8 cellular contexts compared by ENCODE assay signal in the genomic region with DNA sequence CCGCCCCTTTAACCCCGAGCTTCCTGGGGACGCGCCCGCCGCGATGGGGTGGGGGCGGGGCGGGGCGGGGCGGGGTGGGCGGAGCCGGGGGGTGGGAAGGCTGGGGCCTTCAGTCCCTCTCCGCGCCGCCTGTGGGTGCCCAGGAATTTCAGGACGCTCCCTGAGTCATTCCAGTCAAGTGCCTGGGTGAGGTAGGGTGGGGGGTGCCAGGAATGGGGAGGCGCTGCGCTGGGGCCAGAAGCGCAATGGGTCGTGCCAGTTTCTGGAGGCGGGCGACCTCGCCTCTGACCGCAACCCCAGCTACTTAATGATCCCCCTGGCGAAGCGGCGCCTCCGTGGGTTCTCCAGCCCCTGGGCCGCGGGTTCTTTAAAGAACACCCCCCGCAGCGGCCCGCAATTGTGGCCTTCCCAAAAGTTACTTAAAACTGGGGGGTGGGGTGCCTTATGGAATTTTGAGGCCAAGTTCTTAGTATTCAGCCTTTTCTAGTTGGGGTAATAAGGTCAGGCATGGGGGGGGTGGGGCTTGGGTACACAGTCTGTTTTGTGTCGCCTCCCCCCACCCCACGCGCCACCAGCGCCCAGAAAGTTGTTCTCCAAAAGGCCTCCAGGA. TPM values are rescaled to one million over a fixed set of nuclear protein-coding genes. Genes with fewer than 3 reads are reported as not detected.
DNase-seq lines count a peak whose midpoint lies in the region; ATAC-seq, FAIRE-seq and TF ChIP-seq lines count a peak whose summit lies in the region.

No MANE protein-coding gene starts in this region.

- H3K27ac ChIP-seq in PC-9 (peak overlapping the region; percentile 84), iPS-18a (ENCODE audit: low read length) (no peak overlapping the region), small intestine (ENCODE audit: low read depth in 1 of 2, low read length in 1 of 2) (peak overlapping the region; percentile 88 to 93)

- peak overlapping the region; percentile 81 for H3K4me3 Mint-ChIP-seq in Caco-2 (ENCODE audit: unreplicated experiment)

- POLR2A ChIA-PET in Caco-2 (lab: Charles Lee) (interaction anchor here (0.5 to 2.1 kb wide), 26 partner anchors 10 to 971 kb away, joined by 3 to 20 read pairs (median 5); no protein-coding TSS in a partner anchor), PC-9 (lab: Charles Lee; ENCODE audit: unreplicated experiment) (interaction anchor here (0.5 kb wide), 1 partner anchor 19 kb away, joined by 3 read pairs; no protein-coding TSS in a partner anchor)

- H3K9ac ChIP-seq in iPS-18a (ENCODE audit: low read length) = peak overlapping the region; percentile 50

- peak overlapping the region; percentile 91 for H3K27ac Mint-ChIP-seq in Caco-2 (ENCODE audit: unreplicated experiment)

- H3K4me1 Mint-ChIP-seq in Caco-2 (ENCODE audit: low read depth, unreplicated experiment) = peaks cover 33% of the 10 kb centered on the region

- peaks cover 52% of the 10 kb centered on the region for H3K79me2 ChIP-seq in PC-9 (ENCODE audit: low read depth)

- H3K4me1 ChIP-seq in Caco-2 = peaks cover 46% of the 10 kb centered on the region
- H3K4me1 ChIP-seq in PC-9 (replicated peaks; ENCODE audit: insufficient read depth) = peaks cover 35% of the 10 kb centered on the region
- H3K4me1 ChIP-seq in iPS-18a (ENCODE audit: control insufficient read depth, low read depth, low read length) = peaks cover 37% of the 10 kb centered on the region
- peaks cover 11% of the 10 kb centered on the region in 2 donors for H3K4me1 ChIP-seq in small intestine (ENCODE audit: control insufficient read depth in 2 of 2, insufficient read depth in 1 of 2, low read depth in 1 of 2, low read length in 1 of 2)

- ATAC-seq in GM18520 (IDR thresholded peaks at IDR 0.05; ENCODE audit: unreplicated experiment) (no peak), GM19324 (IDR thresholded peaks at IDR 0.05; ENCODE audit: low FRiP score, unreplicated experiment) (no peak)

- H3K36me3 ChIP-seq in Caco-2 (ENCODE audit: control insufficient read depth, insufficient read depth, low read length) (0 out of 2 replicates have a peak, but pooled peaks cover 2% of the 10 kb centered on the region), PC-9 (ENCODE audit: low read depth) (no peaks in the 10 kb centered on the region), iPS-18a (ENCODE audit: control insufficient read depth, low read depth, low read length) (no peaks in the 10 kb centered on the region), small intestine (ENCODE audit: control insufficient read depth in 2 of 2, insufficient read depth in 2 of 2, low read length in 2 of 2) (no peaks in the 10 kb centered on the region)

- H3K9me2 ChIP-seq in PC-9 (ENCODE audit: insufficient read depth) = no peaks in the 10 kb centered on the region

- H3K27me3 Mint-ChIP-seq in Caco-2 (ENCODE audit: insufficient read depth, unreplicated experiment) = no peaks in the 10 kb centered on the region

- WGBS in small intestine, 3 donors = 0 to 1% (median 1%) methylated on average over 25 to 38 of the region's 38 CpGs

- H2AFZ ChIP-seq in PC-9 = peak overlapping the region; percentile 74; the same call in 1 of the 2 replicates

- DNase-seq in Caco-2 (peak; percentile 92 to 96), HPDE6-E6E7 (ENCODE audit: extremely low spot score) (peak; percentile 98), PC-9 (peak; percentile 91 to 92), astrocyte of the spinal cord (ENCODE audit: low read depth, low spot score) (peak; percentile 84), small intestine (peak; percentile 82)

- H3K9me3 Mint-ChIP-seq in Caco-2 (ENCODE audit: unreplicated experiment) = no peaks in the 10 kb centered on the region

- CTCF ChIA-PET in Caco-2 (lab: Charles Lee) = interaction anchor here (0.6 to 4.4 kb wide), 18 partner anchors 10 to 281 kb away, joined by 3 to 20 read pairs (median 4); no protein-coding TSS in a partner anchor
- CTCF ChIA-PET in PC-9 (lab: Charles Lee) = no interaction called here

- in situ Hi-C loops in astrocyte of the spinal cord (cut with HindIII; ENCODE audit: low sequenced_read_pairs) = no loop called here

- peaks cover 35% of the 10 kb centered on the region for H3F3A ChIP-seq in PC-9 (ENCODE audit: insufficient read depth, low read depth)

- H3K9me3 ChIP-seq in Caco-2 = no peaks in the 10 kb centered on the region
- H3K9me3 ChIP-seq in PC-9 (ENCODE audit: insufficient read depth, low read depth) = no peaks in the 10 kb centered on the region
- H3K9me3 ChIP-seq in iPS-18a (ENCODE audit: control insufficient read depth, low read depth, low read length) = no peaks in the 10 kb centered on the region
- no peaks in the 10 kb centered on the region for H3K9me3 ChIP-seq in small intestine (ENCODE audit: control insufficient read depth, low read depth)

- H3K4me3 ChIP-seq in Caco-2 (ENCODE audit: low read depth, low read length) (peak overlapping the region; percentile 95), PC-9 (peak overlapping the region; percentile 88), astrocyte of the spinal cord (ENCODE audit: low read depth, low read length) (peak overlapping the region; percentile 49), iPS-18a (ENCODE audit: low read length) (peak overlapping the region; percentile 69), small intestine (ENCODE audit: low read depth in 1 of 2, low read length in 2 of 2) (peak overlapping the region; percentile 43 to 90)

- peak overlapping the region; percentile 98 for H3K4me2 ChIP-seq in PC-9

- H3K27me3 ChIP-seq in Caco-2 (replicated peaks; ENCODE audit: control insufficient read depth, insufficient read depth, low read length) (no peaks in the 10 kb centered on the region), PC-9 (ENCODE audit: insufficient read depth, low read depth) (no peaks in the 10 kb centered on the region), iPS-18a (ENCODE audit: control insufficient read depth, insufficient read depth, low read length) (peaks cover 17% of the 10 kb centered on the region), small intestine (ENCODE audit: control insufficient read depth in 2 of 2, insufficient read depth in 2 of 2, low read length in 2 of 2) (no peaks in the 10 kb centered on the region)

- peaks cover 49% of the 10 kb centered on the region for H3K36me3 Mint-ChIP-seq in Caco-2 (ENCODE audit: insufficient read depth, unreplicated experiment)

- no peak for TF ChIP-seq CTCF in Caco-2 (IDR thresholded peaks at IDR 0.05; ENCODE audit: insufficient read depth in 1 of 2, low read depth in 1 of 2, low read length in 1 of 2, severe bottlenecking in 1 of 2, unreplicated experiment in 1 of 2)
- TF ChIP-seq CTCF in PC-9 (conservative IDR thresholded peaks at IDR 0.05) = 0 out of 2 replicates have a peak, but pooled peaks have one; percentile 20
- TF ChIP-seq CTCF in astrocyte of the spinal cord (IDR thresholded peaks at IDR 0.05; ENCODE audit: low read depth, low read length) = no peak

- no peak for FAIRE-seq in small intestine (lab: Jason Lieb, UNC)

- BruUV-seq in Caco-2 (replicated peaks; lab: Mats Ljungman, UMichigan) (TSS peak; percentile 78), PC-9 (replicated peaks; lab: Mats Ljungman, UMichigan) (TSS peak; percentile 35)

- intact Hi-C loops in Caco-2 (cut with micrococcal nuclease; ENCODE audit: unreplicated experiment) = loop anchor here (5.0 kb wide), 3 partner anchors 175 to 335 kb away; no protein-coding TSS in a partner anchor
- intact Hi-C loops in PC-9 (cut with micrococcal nuclease; ENCODE audit: unreplicated experiment) = loop anchor here (1.0 to 2.0 kb wide), 3 partner anchors 33 to 261 kb away; partner anchors contain the start of gene C16orf74

- H4K20me1 ChIP-seq in PC-9 (ENCODE audit: insufficient read depth) = peaks cover 51% of the 10 kb centered on the region

RNA-seq across cellular contexts. Expression of gene GSE1, which starts 0.8 kb away (rescaled TPM):
- total RNA-seq in Caco-2 (2022) (140 and 142 TPM in 2 replicates), PC-9 (2021) (60.0 and 83.5 TPM in 2 replicates)
- 10 to 100 TPM in 1 of 3 donors, 1 to 10 TPM in 2; 9.2 to 25.6 (median 9.8) TPM for polyA plus RNA-seq in small intestine
